Comparison of ENCODE assay signal across 8 cellular contexts in genomic region chr3:194672876-194673275, GRCh38. TPM values are rescaled to one million over a fixed set of nuclear protein-coding genes. Genes with fewer than 3 reads are reported as not detected.
DNase-seq lines count a peak whose midpoint lies in the region; ATAC-seq, FAIRE-seq and TF ChIP-seq lines count a peak whose summit lies in the region.

No MANE protein-coding gene starts in this region.

- TF ChIP-seq EP300 in GM12878 (IDR thresholded peaks at IDR 0.05; ENCODE audit: borderline replicate concordance in 1 of 2, control insufficient read depth in 1 of 2, low read depth in 2 of 2, low read length in 2 of 2): no peak

- TF ChIP-seq CTCF in AG04450 (IDR thresholded peaks at IDR 0.05; ENCODE audit: low read depth, low read length) (no peak), GM12878 (IDR thresholded peaks at IDR 0.05 in 2 of 3, conservative IDR thresholded peaks at IDR 0.05 in 1 of 3; ENCODE audit: control insufficient read depth in 2 of 3, extremely low read depth in 1 of 3, insufficient read depth in 1 of 3, low read depth in 3 of 3, low read length in 3 of 3) (no peak), lower leg skin (IDR thresholded peaks at IDR 0.05) (no peak)

- in situ Hi-C loops in GM12878 (cut with MboI): loop anchor here (5.0 to 10.0 kb wide), 3 partner anchors 594 to 864 kb away; partner anchors contain the start of gene ACAP2

- H3K4me3 ChIP-seq in AG04450 (ENCODE audit: low read depth, low read length): peak overlapping the region; percentile 95
- H3K4me3 ChIP-seq in Jurkat, Clone E6-1 (ENCODE audit: low read length): peak overlapping the region; percentile 99
- peak overlapping the region; percentile 93 for H3K4me3 ChIP-seq in GM12878
- H3K4me3 ChIP-seq in lower leg skin (ENCODE audit: low read depth, poor library complexity, severe bottlenecking): peak overlapping the region; percentile 20
- peak overlapping the region; percentile 74 for H3K4me3 ChIP-seq in urinary bladder (ENCODE audit: low read depth, low read length)

- no peak for DNase-seq in AG04450 (ENCODE audit: low read depth, low spot score)
- DNase-seq in Jurkat, Clone E6-1 (ENCODE audit: low read depth, low spot score): no peak
- DNase-seq in GM12878 (ENCODE audit: low read depth, low spot score): no peak
- DNase-seq in lower leg skin (ENCODE audit: low spot score in 2 of 2): no peak
- DNase-seq in H4 (ENCODE audit: low spot score): no peak

- no peaks in the 10 kb centered on the region for H3K9me3 ChIP-seq in AG04450 (ENCODE audit: control insufficient read depth, insufficient read depth, low read length)
- no peaks in the 10 kb centered on the region for H3K9me3 ChIP-seq in GM12878 (replicated peaks; ENCODE audit: control insufficient read depth, insufficient read depth, low read length)

- POLR2A ChIA-PET in AG04450 (lab: Yijun Ruan, JAX): interaction anchor here (1.0 to 3.6 kb wide), 4 partner anchors 10 to 588 kb away, joined by 3 to 32 read pairs (median 6); partner anchors contain the start of gene FAM43A
- POLR2A ChIA-PET in GM12878 (lab: Charles Lee): interaction anchor here (0.5 to 1.2 kb wide), 8 partner anchors 18 to 835 kb away, joined by 3 to 6 read pairs (median 4); partner anchors contain the start of gene XXYLT1

- H3K4me1 ChIP-seq in GM12878 (ENCODE audit: control insufficient read depth, insufficient read depth, low read length): peaks cover 21% of the 10 kb centered on the region
- no peaks in the 10 kb centered on the region for H3K4me1 ChIP-seq in urinary bladder (ENCODE audit: insufficient read depth)

- no peak for TF ChIP-seq RAD21 in GM12878 (IDR thresholded peaks at IDR 0.05; ENCODE audit: insufficient read depth, low read depth, low read length)

- peak overlapping the region; percentile 83 for H3K4me2 ChIP-seq in GM12878 (ENCODE audit: control insufficient read depth, insufficient read depth)

- ATAC-seq in GM12878 (no peak), HG03342 (IDR thresholded peaks at IDR 0.05; ENCODE audit: unreplicated experiment) (no peak), GM19035 (IDR thresholded peaks at IDR 0.05; ENCODE audit: unreplicated experiment) (no peak)

- peak overlapping the region; percentile 82 for H3K9ac ChIP-seq in GM12878 (ENCODE audit: control insufficient read depth, insufficient read depth, low read length)

- SMC1A ChIA-PET in GM12878 (lab: Charles Lee; ENCODE audit: uncharacterized antibody, unreplicated experiment): interaction anchor here (0.7 to 4.7 kb wide), 16 partner anchors 10 to 865 kb away, joined by 3 to 41 read pairs (median 4); partner anchors contain the start of genes TMEM44 and XXYLT1

- peaks cover 3% of the 10 kb centered on the region for H3K27me3 ChIP-seq in AG04450 (ENCODE audit: control insufficient read depth, insufficient read depth, low read length)
- H3K27me3 ChIP-seq in GM12878 (replicated peaks in 1 of 2; ENCODE audit: control insufficient read depth in 2 of 2, insufficient read depth in 2 of 2, low read length in 1 of 2): no peaks in the 10 kb centered on the region

- TSS peak; percentile 99 for BruUV-seq in GM12878 (replicated peaks; lab: Mats Ljungman, UMichigan)

- WGBS in GM12878 (ENCODE audit: insufficient coverage, insufficient replicate concordance, low lambda C conversion rate, missing lambda C conversion rate): 48% methylated on average over 5 of the region's 5 CpGs
- WGBS in lower leg skin, 2 donors: 31% methylated on average over 5 of the region's 5 CpGs
- WGBS in urinary bladder: 39% methylated on average over 5 of the region's 5 CpGs

- peak overlapping the region; percentile 96 for H2AFZ ChIP-seq in GM12878 (ENCODE audit: control insufficient read depth, low read depth, low read length)

- H3K36me3 ChIP-seq in GM12878 (ENCODE audit: control insufficient read depth in 2 of 2, insufficient read depth in 2 of 2, low read length in 1 of 2) (peaks cover 0 to 4% of the 10 kb centered on the region in 2 experiments; a peak in 2 of 4 replicates), urinary bladder (ENCODE audit: insufficient read depth) (peaks cover 4% of the 10 kb centered on the region)

- intact Hi-C loops in GM12878 (cut with micrococcal nuclease; ENCODE audit: unreplicated experiment) (loop anchor here (2.0 kb wide), 1 partner anchor 588 kb away; no protein-coding TSS in a partner anchor), lower leg skin (cut with DNase I; ENCODE audit: low total_unique reads) (no loop called here)

- H3K27ac ChIP-seq in AG04450 (ENCODE audit: low read depth, low read length): peak overlapping the region; percentile 84
- H3K27ac ChIP-seq in GM12878 (ENCODE audit: control insufficient read depth, insufficient read depth): peak overlapping the region; percentile 96
- no peak overlapping the region for H3K27ac ChIP-seq in urinary bladder (ENCODE audit: low read depth)

- FAIRE-seq in GM12878 (lab: Jason Lieb, UNC): no peak

- H3K79me2 ChIP-seq in GM12878 (ENCODE audit: control insufficient read depth, insufficient read depth, low read length): peaks cover 30% of the 10 kb centered on the region

- CTCF ChIA-PET in AG04450 (lab: Charles Lee): interaction anchor here (1.3 to 5.1 kb wide), 10 partner anchors 10 to 848 kb away, joined by 3 to 73 read pairs (median 10); partner anchors contain the start of gene XXYLT1
- CTCF ChIA-PET in GM12878 (lab: Yijun Ruan, JAX): interaction anchor here (0.6 to 6.0 kb wide), 17 partner anchors 10 to 598 kb away, joined by 3 to 96 read pairs (median 9); partner anchors contain the start of genes FAM43A and XXYLT1

- RAD21 ChIA-PET in GM12878 (lab: Charles Lee; ENCODE audit: unreplicated experiment): interaction anchor here (0.6 to 6.3 kb wide), 13 partner anchors 10 to 768 kb away, joined by 3 to 69 read pairs (median 7); partner anchors contain the start of gene XXYLT1

- H4K20me1 ChIP-seq in GM12878 (ENCODE audit: control insufficient read depth, insufficient read depth): no peaks in the 10 kb centered on the region

- TF ChIP-seq POLR2A in GM12878 (IDR thresholded peaks at IDR 0.05; ENCODE audit: low read depth, low read length) (no peak), lower leg skin (IDR thresholded peaks at IDR 0.05) (no peak)

RNA-seq across cellular contexts. Expression of gene LSG1, which starts 0.9 kb away (rescaled TPM):
- polyA plus RNA-seq in AG04450 (2011; rRNA removed): 30.2 and 34.0 TPM in 2 replicates
- 45.2 and 48.7 TPM in 2 replicates for polyA minus RNA-seq in AG04450 (2011; rRNA and poly(A)+ RNA removed)
- polyA plus RNA-seq in Jurkat, Clone E6-1 (2012; ENCODE audit: insufficient read depth, insufficient read length): 33.7 TPM
- 90.2 and 98.4 TPM in 2 replicates for total RNA-seq in GM12878 (2013; cell fraction: nucleolus; rRNA removed)
- total RNA-seq in GM12878 (2014; rRNA removed): 56.1 and 59.3 TPM in 2 replicates
- 57.0 and 58.6 TPM in 2 replicates for total RNA-seq in GM12878 (2014; rRNA removed; fragmentation: Illumina TruSeq; extraction: Trizol)
- 29.8 and 30.0 TPM in 2 replicates for total RNA-seq in GM12878 (2021)
- polyA plus RNA-seq in GM12878 (2011; ENCODE audit: low read depth): 29.4 TPM
- 68.0 and 75.6 TPM in 2 replicates for polyA plus RNA-seq in GM12878 (2011; rRNA removed)
- 47.1 and 48.5 TPM in 2 replicates for polyA plus RNA-seq in GM12878 (2011; cell fraction: cytosol; rRNA removed)
- 96.0 and 133 TPM in 2 replicates for polyA plus RNA-seq in GM12878 (2011; cell fraction: nucleus; rRNA removed)
- 24.1 and 28.7 TPM in 2 replicates for polyA plus RNA-seq in GM12878 (2012)
- 65.8 and 76.8 TPM in 2 replicates for polyA plus RNA-seq in GM12878 (2014; fragmentation: Illumina TruSeq; extraction: Trizol)
- 10 to 100 TPM; 14.3 to 23.5 TPM for polyA plus RNA-seq in GM12878 (2014; fragmentation: Nextera tagmentation; extraction: Ambion mirVana)
- polyA plus RNA-seq in GM12878 (2014; rRNA removed): 42.7 and 51.0 TPM in 2 replicates
- 10 to 100 TPM; 52.9 to 55.8 TPM for polyA plus RNA-seq in GM12878 (2016; fragmentation: Nextera tagmentation; extraction: Ambion mirVana)
- polyA minus RNA-seq in GM12878 (2011; rRNA and poly(A)+ RNA removed): 77.9 and 79.7 TPM in 2 replicates
- 20.4 and 21.8 TPM in 2 replicates for polyA minus RNA-seq in GM12878 (2011; cell fraction: cytosol; rRNA and poly(A)+ RNA removed)
- polyA minus RNA-seq in GM12878 (2011; cell fraction: nucleus; rRNA and poly(A)+ RNA removed): 44.2 and 51.9 TPM in 2 replicates
- total RNA-seq in lower leg skin: 10 to 100 TPM; 31.7 to 45.9 (median 38.9) TPM
- total RNA-seq in urinary bladder: 44.1 TPM
- 19.7 TPM for polyA plus RNA-seq in urinary bladder
- 43.5 and 51.6 TPM in 2 replicates for total RNA-seq in H4 (2014; rRNA removed; shearing (Covaris generic))

RNA-seq across cellular contexts. Expression of gene FAM43A, which starts 12.8 kb away (rescaled TPM):
- polyA plus RNA-seq in AG04450 (2011; rRNA removed) (7.6 and 8.1 TPM in 2 replicates), GM12878 (2011; rRNA removed) (0.92 and 1.0 TPM in 2 replicates), GM12878 (2014; fragmentation: Illumina TruSeq; extraction: Trizol) (0.41 and 1.00 TPM in 2 replicates), GM12878 (2014; fragmentation: Nextera tagmentation; extraction: Ambion mirVana) (under 1 TPM; 0.27 to 0.58 TPM), GM12878 (2014; rRNA removed) (3.7 and 4.8 TPM in 2 replicates), GM12878 (2016; fragmentation: Nextera tagmentation; extraction: Ambion mirVana) (1 to 10 TPM; 1.3 to 1.6 TPM), urinary bladder (28.5 TPM)
- polyA minus RNA-seq in AG04450 (2011; rRNA and poly(A)+ RNA removed): 2.9 and 3.3 TPM in 2 replicates
- 0.81 TPM for polyA plus RNA-seq in Jurkat, Clone E6-1 (2012; ENCODE audit: insufficient read depth, insufficient read length)
- total RNA-seq in GM12878 (2013; cell fraction: nucleolus; rRNA removed): 0.56 and 0.66 TPM in 2 replicates
- total RNA-seq in GM12878 (2014; rRNA removed) (2.5 and 3.5 TPM in 2 replicates), GM12878 (2014; rRNA removed; fragmentation: Illumina TruSeq; extraction: Trizol) (0.88 and 0.94 TPM in 2 replicates), GM12878 (2021) (4.2 and 5.0 TPM in 2 replicates), lower leg skin (100 to 1,000 TPM in 1 of 4 donors, 10 to 100 TPM in 3; 56.0 to 104 (median 77.1) TPM), urinary bladder (22.4 TPM)
- polyA plus RNA-seq in GM12878 (2011; ENCODE audit: low read depth): 1.1 TPM
- polyA plus RNA-seq in GM12878 (2011; cell fraction: cytosol; rRNA removed): 1.5 and 2.5 TPM in 2 replicates
- 6.0 and 6.2 TPM in 2 replicates for polyA plus RNA-seq in GM12878 (2011; cell fraction: nucleus; rRNA removed)
- 5.4 and 5.6 TPM in 2 replicates for polyA plus RNA-seq in GM12878 (2012)
- polyA minus RNA-seq in GM12878 (2011; rRNA and poly(A)+ RNA removed): 0.37 and 0.82 TPM in 2 replicates
- polyA minus RNA-seq in GM12878 (2011; cell fraction: cytosol; rRNA and poly(A)+ RNA removed): 1.5 and 1.7 TPM in 2 replicates
- polyA minus RNA-seq in GM12878 (2011; cell fraction: nucleus; rRNA and poly(A)+ RNA removed): 1.9 and 4.5 TPM in 2 replicates
- total RNA-seq in H4 (2014; rRNA removed; shearing (Covaris generic)): 4.0 and 4.6 TPM in 2 replicates

RNA-seq across cellular contexts. Expression of gene TMEM44, which starts 39.7 kb away (rescaled TPM):
- polyA plus RNA-seq in AG04450 (2011; rRNA removed) (14.0 and 16.8 TPM in 2 replicates), GM12878 (2011; rRNA removed) (0.57 and 0.69 TPM in 2 replicates), GM12878 (2014; fragmentation: Illumina TruSeq; extraction: Trizol) (2.9 and 4.9 TPM in 2 replicates), GM12878 (2014; fragmentation: Nextera tagmentation; extraction: Ambion mirVana) (1 to 10 TPM in 1 of 2 experiments, under 1 TPM in 1; 0.89 to 1.1 TPM), GM12878 (2014; rRNA removed) (7.7 and 8.3 TPM in 2 replicates), GM12878 (2016; fragmentation: Nextera tagmentation; extraction: Ambion mirVana) (1 to 10 TPM; 1.9 to 4.1 TPM), urinary bladder (8.0 TPM)
- 15.5 and 17.5 TPM in 2 replicates for polyA minus RNA-seq in AG04450 (2011; rRNA and poly(A)+ RNA removed)
- polyA plus RNA-seq in Jurkat, Clone E6-1 (2012; ENCODE audit: insufficient read depth, insufficient read length): 40.4 TPM
- 9.1 and 10.0 TPM in 2 replicates for total RNA-seq in GM12878 (2013; cell fraction: nucleolus; rRNA removed)
- total RNA-seq in GM12878 (2014; rRNA removed) (4.0 and 7.6 TPM in 2 replicates), GM12878 (2014; rRNA removed; fragmentation: Illumina TruSeq; extraction: Trizol) (2.9 and 3.1 TPM in 2 replicates), GM12878 (2021) (7.3 and 8.4 TPM in 2 replicates), lower leg skin (1 to 10 TPM; 1.2 to 8.5 (median 4.6) TPM), urinary bladder (11.7 TPM)
- polyA plus RNA-seq in GM12878 (2011; ENCODE audit: low read depth): 4.9 TPM
- 1.1 and 1.2 TPM in 2 replicates for polyA plus RNA-seq in GM12878 (2011; cell fraction: cytosol; rRNA removed)
- 5.0 and 5.2 TPM in 2 replicates for polyA plus RNA-seq in GM12878 (2011; cell fraction: nucleus; rRNA removed)
- 6.6 and 7.0 TPM in 2 replicates for polyA plus RNA-seq in GM12878 (2012)
- polyA minus RNA-seq in GM12878 (2011; rRNA and poly(A)+ RNA removed): 0.51 and 2.2 TPM in 2 replicates
- 1.3 TPM in 1 of 2 replicates, not detected in the other for polyA minus RNA-seq in GM12878 (2011; cell fraction: cytosol; rRNA and poly(A)+ RNA removed)
- polyA minus RNA-seq in GM12878 (2011; cell fraction: nucleus; rRNA and poly(A)+ RNA removed): 1.1 and 1.5 TPM in 2 replicates
- 6.6 and 8.4 TPM in 2 replicates for total RNA-seq in H4 (2014; rRNA removed; shearing (Covaris generic))

Comparison
In these comparisons a context has a peak if more than half of its experiments do, and no peak if none do; other contexts are left out.
1. H3K4me3 ChIP-seq: peak in every context shown above with its lines; median percentile 99 in Jurkat, Clone E6-1; 95 in AG04450; 93 in GM12878; 74 in urinary bladder; 20 in lower leg skin.